1 cellular context compared by ENCODE assay signal in the genomic region with DNA sequence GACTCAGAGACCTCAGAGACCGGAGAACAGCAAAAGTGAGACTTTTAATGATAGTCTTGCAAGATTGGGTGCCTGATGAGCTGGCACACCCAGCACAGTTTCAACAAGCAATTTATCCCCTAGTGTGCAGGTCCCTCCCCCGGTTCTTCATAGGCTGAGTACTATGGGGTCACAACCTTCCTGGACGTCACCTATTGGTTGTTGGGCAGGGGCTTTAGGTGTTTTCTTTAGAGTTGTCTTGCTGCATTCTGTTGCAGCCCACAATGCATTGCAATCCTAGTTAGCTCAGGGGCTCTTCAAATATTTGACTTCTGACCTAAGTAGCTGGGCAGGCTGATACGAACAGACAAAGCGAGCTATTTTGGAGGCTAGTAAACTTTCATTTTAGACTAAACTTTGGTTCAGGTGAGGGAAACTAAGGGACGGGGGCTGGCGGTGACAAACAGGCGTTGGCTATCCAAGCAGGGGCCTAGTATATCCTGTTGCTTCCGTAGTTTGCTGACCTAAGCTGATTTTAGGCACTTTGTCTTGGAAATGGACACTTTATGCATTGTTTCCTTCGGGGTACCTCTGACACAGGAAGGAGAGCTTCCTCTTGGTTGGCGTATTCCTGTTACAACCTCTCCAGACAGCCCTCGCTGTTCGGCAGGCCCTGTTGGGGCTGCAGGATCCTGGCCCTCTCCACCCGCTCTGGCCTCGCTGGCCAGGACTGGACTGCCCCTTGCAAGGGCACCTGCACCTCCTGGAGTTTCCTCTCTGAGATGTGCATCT.
TF ChIP-seq lines count a peak whose summit lies in the region.

No MANE protein-coding gene starts in this region.

TF ChIP-seq in WTC11, 78 proteins besides CTCF, POLR2A, EP300 and RAD21 (continued from another document):
- TF ChIP-seq, protein P1, sequence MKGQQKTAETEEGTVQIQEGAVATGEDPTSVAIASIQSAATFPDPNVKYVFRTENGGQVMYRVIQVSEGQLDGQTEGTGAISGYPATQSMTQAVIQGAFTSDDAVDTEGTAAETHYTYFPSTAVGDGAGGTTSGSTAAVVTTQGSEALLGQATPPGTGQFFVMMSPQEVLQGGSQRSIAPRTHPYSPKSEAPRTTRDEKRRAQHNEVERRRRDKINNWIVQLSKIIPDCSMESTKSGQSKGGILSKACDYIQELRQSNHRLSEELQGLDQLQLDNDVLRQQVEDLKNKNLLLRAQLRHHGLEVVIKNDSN (CRISPR knock-in tag; IDR thresholded peaks at IDR 0.05): no peak
- TF ChIP-seq NR2C2 (CRISPR knock-in tag; IDR thresholded peaks at IDR 0.05) (no peak), NFE2L1 (CRISPR knock-in tag; IDR thresholded peaks at IDR 0.05) (no peak), ELF4 (CRISPR knock-in tag; IDR thresholded peaks at IDR 0.05; ENCODE audit: low read depth) (no peak), NFYB (CRISPR knock-in tag; conservative IDR thresholded peaks at IDR 0.05; ENCODE audit: low read depth) (no peak), JAZF1 (CRISPR knock-in tag; IDR thresholded peaks at IDR 0.05) (no peak), GRHL2 (CRISPR knock-in tag; IDR thresholded peaks at IDR 0.05; ENCODE audit: insufficient replicate concordance, severe bottlenecking) (no peak), KAT7 (CRISPR knock-in tag; IDR thresholded peaks at IDR 0.05; ENCODE audit: borderline replicate concordance) (no peak)
- TF ChIP-seq, protein P2, sequence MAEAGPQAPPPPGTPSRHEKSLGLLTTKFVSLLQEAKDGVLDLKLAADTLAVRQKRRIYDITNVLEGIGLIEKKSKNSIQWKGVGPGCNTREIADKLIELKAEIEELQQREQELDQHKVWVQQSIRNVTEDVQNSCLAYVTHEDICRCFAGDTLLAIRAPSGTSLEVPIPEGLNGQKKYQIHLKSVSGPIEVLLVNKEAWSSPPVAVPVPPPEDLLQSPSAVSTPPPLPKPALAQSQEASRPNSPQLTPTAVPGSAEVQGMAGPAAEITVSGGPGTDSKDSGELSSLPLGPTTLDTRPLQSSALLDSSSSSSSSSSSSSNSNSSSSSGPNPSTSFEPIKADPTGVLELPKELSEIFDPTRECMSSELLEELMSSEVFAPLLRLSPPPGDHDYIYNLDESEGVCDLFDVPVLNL (CRISPR knock-in tag; IDR thresholded peaks at IDR 0.05; ENCODE audit: borderline replicate concordance, low read depth): no peak
- TF ChIP-seq, protein P3, sequence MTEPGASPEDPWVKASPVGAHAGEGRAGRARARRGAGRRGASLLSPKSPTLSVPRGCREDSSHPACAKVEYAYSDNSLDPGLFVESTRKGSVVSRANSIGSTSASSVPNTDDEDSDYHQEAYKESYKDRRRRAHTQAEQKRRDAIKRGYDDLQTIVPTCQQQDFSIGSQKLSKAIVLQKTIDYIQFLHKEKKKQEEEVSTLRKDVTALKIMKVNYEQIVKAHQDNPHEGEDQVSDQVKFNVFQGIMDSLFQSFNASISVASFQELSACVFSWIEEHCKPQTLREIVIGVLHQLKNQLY (CRISPR knock-in tag; IDR thresholded peaks at IDR 0.05): no peak
- TF ChIP-seq, protein P4, sequence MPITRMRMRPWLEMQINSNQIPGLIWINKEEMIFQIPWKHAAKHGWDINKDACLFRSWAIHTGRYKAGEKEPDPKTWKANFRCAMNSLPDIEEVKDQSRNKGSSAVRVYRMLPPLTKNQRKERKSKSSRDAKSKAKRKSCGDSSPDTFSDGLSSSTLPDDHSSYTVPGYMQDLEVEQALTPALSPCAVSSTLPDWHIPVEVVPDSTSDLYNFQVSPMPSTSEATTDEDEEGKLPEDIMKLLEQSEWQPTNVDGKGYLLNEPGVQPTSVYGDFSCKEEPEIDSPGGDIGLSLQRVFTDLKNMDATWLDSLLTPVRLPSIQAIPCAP (CRISPR knock-in tag; IDR thresholded peaks at IDR 0.05): no peak
TF ChIP-seq in WTC11: peak in this region for 0.
